ENCODE assay signal across 17 cellular contexts in the genomic region with DNA sequence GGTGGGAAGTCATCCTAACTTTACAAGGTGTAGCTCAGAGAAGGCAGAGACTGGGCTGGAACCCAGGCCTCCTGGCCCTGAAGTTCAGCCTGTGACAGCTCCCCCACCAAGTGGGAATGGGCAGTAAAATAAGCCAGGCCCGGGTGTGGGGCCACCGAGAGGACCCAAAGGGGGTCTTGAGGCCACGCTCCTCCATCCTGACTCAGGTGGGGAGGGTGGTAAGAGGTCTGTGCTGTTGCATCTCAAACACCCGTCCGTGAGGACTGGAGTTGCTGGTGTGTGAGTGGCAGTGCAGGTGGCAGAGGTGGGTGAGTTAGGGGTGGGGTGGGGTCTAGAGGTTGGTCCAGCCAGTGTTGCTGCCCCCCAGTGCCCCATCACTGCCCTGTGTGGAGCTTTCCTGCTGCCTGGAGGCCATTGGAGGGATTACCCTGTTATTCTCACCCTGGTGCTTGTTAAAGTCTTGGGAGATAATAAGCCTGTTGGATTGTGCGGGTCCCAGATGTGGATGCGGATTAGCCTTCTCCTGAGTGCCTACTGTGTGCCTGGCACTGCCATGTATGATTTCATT. TPM values are rescaled to one million over a fixed set of nuclear protein-coding genes. Genes with fewer than 3 reads are reported as not detected.
A peak's percentile ranks its signal among the peaks of the same experiment; 100 is the strongest.
DNase-seq lines count a peak whose midpoint lies in the region; ATAC-seq, FAIRE-seq and TF ChIP-seq lines count a peak whose summit lies in the region.
"Had no signal": no experiment of that assay in that cellular context is flagged by ENCODE, and none has a peak within 500 bp of the region (broad histone marks: within the 10 kb centered on the region; RNA-seq: fewer than 3 reads in every experiment).

No MANE protein-coding gene starts in this region.

- TF ChIP-seq CTCF in heart right ventricle (IDR thresholded peaks at IDR 0.05) = peak in 6 of 9 donors; percentile 8 to 38 (median 28)
- peak; percentile 52 for TF ChIP-seq CTCF in astrocyte of the spinal cord (IDR thresholded peaks at IDR 0.05; ENCODE audit: low read depth, low read length)
- TF ChIP-seq CTCF in kidney (IDR thresholded peaks at IDR 0.05; ENCODE audit: borderline replicate concordance, extremely low read depth, insufficient read depth) = peak; percentile 18
- TF ChIP-seq CTCF in mesothelial cell of epicardium (IDR thresholded peaks at IDR 0.05; ENCODE audit: unreplicated experiment) = no peak

- H3K4me3 ChIP-seq in heart right ventricle (no peak overlapping the region), astrocyte of the spinal cord (ENCODE audit: low read depth, low read length) (no peak overlapping the region), kidney (ENCODE audit: low read length in 2 of 2) (no peak overlapping the region)

- H3K4me3 Mint-ChIP-seq in mesothelial cell of epicardium = no peak overlapping the region
- H3K4me3 Mint-ChIP-seq: activated naive CD4-positive, alpha-beta T cell treated with anti-CD3 and anti-CD28 coated beads, Interleukin-2, amount 50 U/mL, for 24 hours; B cell; nephron had no signal

- H3K9me3 Mint-ChIP-seq in mesothelial cell of epicardium = no peaks in the 10 kb centered on the region
- H3K9me3 Mint-ChIP-seq: activated naive CD4-positive, alpha-beta T cell treated with anti-CD3 and anti-CD28 coated beads, Interleukin-2, amount 50 U/mL, for 24 hours; nephron had no signal

- H3K4me1 Mint-ChIP-seq in mesothelial cell of epicardium = peaks cover 13% of the 10 kb centered on the region

- H3K4me1 ChIP-seq in heart right ventricle (peaks cover 5 to 46% (median 30%) of the 10 kb centered on the region in 9 donors), kidney (ENCODE audit: control insufficient read depth in 1 of 2, insufficient read depth in 1 of 2, low read depth in 1 of 2, low read length in 2 of 2) (peaks cover 0 to 9% of the 10 kb centered on the region in 2 donors)

- H3K36me3 ChIP-seq in heart right ventricle (peaks cover 0 to 49% (median 39%) of the 10 kb centered on the region in 9 donors), kidney (ENCODE audit: control insufficient read depth in 1 of 2, insufficient read depth in 2 of 2, low read length in 2 of 2) (peaks cover 29 to 34% of the 10 kb centered on the region in 2 donors)

- H3K27me3 Mint-ChIP-seq in mesothelial cell of epicardium (ENCODE audit: low read depth) = no peaks in the 10 kb centered on the region
- H3K27me3 Mint-ChIP-seq: activated naive CD4-positive, alpha-beta T cell treated with anti-CD3 and anti-CD28 coated beads, Interleukin-2, amount 50 U/mL, for 24 hours had no signal

- H3K9ac ChIP-seq in kidney (ENCODE audit: low read length in 2 of 2) = no peak overlapping the region

- in situ Hi-C loops in astrocyte of the spinal cord (cut with HindIII; ENCODE audit: low sequenced_read_pairs) = no loop called here

- peak overlapping the region in 1 of 10 donors; percentile 26 for H3K27ac ChIP-seq in heart right ventricle
- no peak overlapping the region for H3K27ac ChIP-seq in kidney (ENCODE audit: low read depth in 2 of 2, low read length in 2 of 2)

- no peak for DNase-seq in heart right ventricle
- no peak for DNase-seq in Right ventricle myocardium inferior (ENCODE audit: missing footprints)
- no peak for DNase-seq in astrocyte of the spinal cord (ENCODE audit: low read depth, low spot score)
- DNase-seq in kidney = no peak
- DNase-seq in mesothelial cell of epicardium (ENCODE audit: low spot score in 2 of 2, unreplicated experiment in 2 of 2) = no peak
- DNase-seq in SW480 (ENCODE audit: low spot score) = no peak
- DNase-seq: activated CD8-positive, alpha-beta memory T cell treated with anti-CD3 and anti-CD28 coated beads, Interleukin-2, amount 50 U/mL, for 4 hours; NCI-H1417; NCI-H510A treated with DMSO at 0.1 percent for 48 hours had no signal

- H3K9me3 ChIP-seq in heart right ventricle (no peaks in the 10 kb centered on the region), kidney (ENCODE audit: control insufficient read depth in 1 of 2, low read length in 2 of 2) (no peaks in the 10 kb centered on the region)

- peaks cover 22% of the 10 kb centered on the region for H3K36me3 Mint-ChIP-seq in mesothelial cell of epicardium

- 73 to 77% methylated on average over 7 of the region's 7 CpGs for WGBS in heart right ventricle, 2 donors

- intact Hi-C loops in heart right ventricle (cut with DNase I) (loop anchor here in 1 of 10 donors (1.0 kb wide), 1 partner anchor 28 kb away; no protein-coding TSS in a partner anchor), Right ventricle myocardium inferior (cut with DNase I) (no loop called here), kidney (cut with DNase I) (no loop called here)

- ATAC-seq in heart right ventricle (peak in 2 of 8 donors; percentile 13 to 24), Right ventricle myocardium inferior (no peak), GM21825 (IDR thresholded peaks at IDR 0.05; ENCODE audit: unreplicated experiment) (no peak), HG03280 (IDR thresholded peaks at IDR 0.05; ENCODE audit: unreplicated experiment) (no peak)

- FAIRE-seq in kidney (lab: Jason Lieb, UNC) = no peak
- FAIRE-seq: colon, frontal cortex, TTC549 had no signal

- H3K27me3 ChIP-seq in heart right ventricle = no peaks in the 10 kb centered on the region

- H3K27ac Mint-ChIP-seq in mesothelial cell of epicardium = no peak overlapping the region
- H3K27ac Mint-ChIP-seq: activated naive CD4-positive, alpha-beta T cell treated with anti-CD3 and anti-CD28 coated beads, Interleukin-2, amount 50 U/mL, for 24 hours; B cell had no signal

RNA-seq across cellular contexts. Expression of a gene that starts 12.7 kb away (rescaled TPM):
- total RNA-seq in heart right ventricle (100 to 1,000 TPM in 1 of 10 donors, 10 to 100 TPM in 9; 31.8 to 130 (median 53.2) TPM), Right ventricle myocardium inferior (65.8 TPM), kidney (104 TPM), mesothelial cell of epicardium (360 to 375 TPM (median 373 TPM) in 3 replicates)
- polyA plus RNA-seq in heart right ventricle (100 to 1,000 TPM in 1 of 2 donors, 10 to 100 TPM in 1; 43.4 to 218 TPM), kidney (ENCODE audit: insufficient read depth, low read depth, low replicate concordance) (81.1 TPM)

RNA-seq across cellular contexts. Expression of a gene that starts 49.0 kb away (rescaled TPM):
- total RNA-seq in heart right ventricle (1 to 10 TPM; 3.3 to 8.0 (median 4.1) TPM), Right ventricle myocardium inferior (7.7 TPM), kidney (11.4 TPM), mesothelial cell of epicardium (8.0 to 8.2 TPM (median 8.1 TPM) in 3 replicates)
- polyA plus RNA-seq in heart right ventricle (10 to 100 TPM in 1 of 2 donors, 1 to 10 TPM in 1; 3.6 to 10.3 TPM), kidney (ENCODE audit: insufficient read depth, low read depth, low replicate concordance) (3.9 TPM)
